Comparison of ENCODE assay signal across 25 cellular contexts in genomic region chr19:56079609-56080008, GRCh38. TPM values are rescaled to one million over a fixed set of nuclear protein-coding genes. Genes with fewer than 3 reads are reported as not detected.
A peak's percentile ranks its signal among the peaks of the same experiment; 100 is the strongest.
DNase-seq lines count a peak whose midpoint lies in the region; ATAC-seq and TF ChIP-seq lines count a peak whose summit lies in the region.
"Had no signal": no experiment of that assay in that cellular context is flagged by ENCODE, and none has a peak within 500 bp of the region (broad histone marks: within the 10 kb centered on the region; RNA-seq: fewer than 3 reads in every experiment).

No MANE protein-coding gene starts in this region.

- H3K36me3 Mint-ChIP-seq in activated CD4-positive, alpha-beta T cell treated with anti-CD3 and anti-CD28 coated beads, Interleukin-2, amount 10 ng/mL, durations not matched to agents 24 days and 14 days (ENCODE audit: low read depth) = no peaks in the 10 kb centered on the region
- no peaks in the 10 kb centered on the region for H3K36me3 Mint-ChIP-seq in activated CD4-positive, alpha-beta T cell treated with anti-CD3 and anti-CD28 coated beads, Interleukin-2, amount 10 ng/mL, durations not matched to agents 7 days and 5 days (ENCODE audit: low read depth)
- no peaks in the 10 kb centered on the region for H3K36me3 Mint-ChIP-seq in chondrocyte (ENCODE audit: low read depth)
- no peaks in the 10 kb centered on the region for H3K36me3 Mint-ChIP-seq in nephron progenitor cell (ENCODE audit: low read depth)
- H3K36me3 Mint-ChIP-seq: CD14-positive monocyte had no signal

- H3K27me3 Mint-ChIP-seq in activated CD4-positive, alpha-beta T cell treated with anti-CD3 and anti-CD28 coated beads, Interleukin-2, amount 10 ng/mL, durations not matched to agents 24 days and 14 days = peaks cover 4% of the 10 kb centered on the region
- H3K27me3 Mint-ChIP-seq in activated CD4-positive, alpha-beta T cell treated with anti-CD3 and anti-CD28 coated beads, Interleukin-2, amount 10 ng/mL, durations not matched to agents 7 days and 5 days = peaks cover 5% of the 10 kb centered on the region
- H3K27me3 Mint-ChIP-seq in chondrocyte (ENCODE audit: low read depth) (no peaks in the 10 kb centered on the region), nephron progenitor cell (ENCODE audit: low read depth, poor library complexity) (peaks cover 20% of the 10 kb centered on the region)

- no peak overlapping the region for H3K27ac Mint-ChIP-seq in activated CD4-positive, alpha-beta T cell treated with anti-CD3 and anti-CD28 coated beads, Interleukin-2, amount 10 ng/mL, durations not matched to agents 24 days and 14 days
- H3K27ac Mint-ChIP-seq in activated CD4-positive, alpha-beta T cell treated with anti-CD3 and anti-CD28 coated beads, Interleukin-2, amount 10 ng/mL, durations not matched to agents 7 days and 5 days = no peak overlapping the region
- H3K27ac Mint-ChIP-seq in chondrocyte (ENCODE audit: unreplicated experiment) (no peak overlapping the region), nephron progenitor cell (no peak overlapping the region)
- H3K27ac Mint-ChIP-seq: CD14-positive monocyte; CD4-positive, alpha-beta T cell had no signal

- no peak overlapping the region for H3K4me3 Mint-ChIP-seq in activated CD4-positive, alpha-beta T cell treated with anti-CD3 and anti-CD28 coated beads, Interleukin-2, amount 10 ng/mL, durations not matched to agents 24 days and 14 days
- H3K4me3 Mint-ChIP-seq in activated CD4-positive, alpha-beta T cell treated with anti-CD3 and anti-CD28 coated beads, Interleukin-2, amount 10 ng/mL, durations not matched to agents 7 days and 5 days = no peak overlapping the region
- H3K4me3 Mint-ChIP-seq in chondrocyte (ENCODE audit: unreplicated experiment) = no peak overlapping the region
- no peak overlapping the region for H3K4me3 Mint-ChIP-seq in nephron progenitor cell
- H3K4me3 Mint-ChIP-seq: CD14-positive monocyte; CD4-positive, alpha-beta T cell had no signal

- no peaks in the 10 kb centered on the region for H3K9me3 ChIP-seq in OCI-LY3 (ENCODE audit: insufficient read depth, low read length)
- no peaks in the 10 kb centered on the region for H3K9me3 ChIP-seq in spleen
- H3K9me3 ChIP-seq: BE2C had no signal

- H3K79me2 ChIP-seq in OCI-LY3 (ENCODE audit: low read length) = no peaks in the 10 kb centered on the region

- H2AFZ ChIP-seq in OCI-LY3 (ENCODE audit: low read depth, low read length) = no peak overlapping the region
- H2AFZ ChIP-seq: GM23248 had no signal

- DNase-seq in activated CD4-positive, alpha-beta T cell treated with anti-CD3 and anti-CD28 coated beads, Interleukin-2, amount 10 ng/mL, durations not matched to agents 24 days and 14 days = peak; percentile 54
- no peak for DNase-seq in activated CD4-positive, alpha-beta T cell treated with anti-CD3 and anti-CD28 coated beads, Interleukin-2, amount 10 ng/mL, durations not matched to agents 7 days and 5 days
- peak; percentile 12 for DNase-seq in chondrocyte (ENCODE audit: low spot score)
- DNase-seq in spleen = peak; percentile 25
- no peak for DNase-seq in Kasumi-1 (lab: John Stamatoyannopoulos, UW)
- no peak for DNase-seq in nephron progenitor cell
- DNase-seq: 8988T; ACHN; AML-193; BE2C; Calu3; CD4-positive, alpha-beta T cell; COR-L47; DMS53; DMS79 treated with DMSO at 0.1 percent for 48 hours; GF-D8; GM23248; H7; HCEC 1CT had no signal

- H3K9ac ChIP-seq in OCI-LY3 (ENCODE audit: low read length) = no peak overlapping the region
- H3K9ac ChIP-seq: BLaER1 treated with 17β-estradiol and CSF1 and Interleukin-3, amounts not matched to agents 10 nM and 100 nM; GM23248 had no signal

- H3K36me3 ChIP-seq in OCI-LY3 (replicated peaks; ENCODE audit: low read depth, low read length) (no peaks in the 10 kb centered on the region), spleen (peaks cover 0 to under 1% (median 0%) of the 10 kb centered on the region in 6 donors)
- H3K36me3 ChIP-seq: BE2C; BLaER1 treated with 17β-estradiol and CSF1 and Interleukin-3, amounts not matched to agents 10 nM and 100 nM had no signal

- POLR2A ChIA-PET in activated CD4-positive, alpha-beta T cell treated with anti-CD3 and anti-CD28 coated beads, Interleukin-2, amount 10 ng/mL, durations not matched to agents 7 days and 5 days (lab: Charles Lee) = no interaction called here

- TF ChIP-seq POLR2A in spleen (IDR thresholded peaks at IDR 0.05) = no peak

- peaks cover 26% of the 10 kb centered on the region for H3K4me1 ChIP-seq in OCI-LY3 (ENCODE audit: low read length)
- peaks cover 0 to 33% (median 18%) of the 10 kb centered on the region in 6 donors for H3K4me1 ChIP-seq in spleen
- H3K4me1 ChIP-seq: A549, BE2C had no signal

- intact Hi-C loops in activated CD4-positive, alpha-beta T cell treated with anti-CD3 and anti-CD28 coated beads, Interleukin-2, amount 10 ng/mL, durations not matched to agents 24 days and 14 days (cut with micrococcal nuclease) = loop anchor here (1.0 to 5.0 kb wide), 3 partner anchors 93 to 233 kb away; partner anchors contain the start of gene ZSCAN5A
- intact Hi-C loops in spleen (cut with DNase I; ENCODE audit: low total_unique reads) = loop anchor here (5.0 to 10.0 kb wide), 3 partner anchors 93 to 265 kb away; no protein-coding TSS in a partner anchor

- no peak for ATAC-seq in HG03457 (IDR thresholded peaks at IDR 0.05; ENCODE audit: unreplicated experiment)
- ATAC-seq: A549, GM12878 had no signal

- WGBS in spleen, 5 donors = 65 to 81% (median 69%) methylated on average over 7 of the region's 7 CpGs

- no peaks in the 10 kb centered on the region for H4K20me1 ChIP-seq in OCI-LY3 (ENCODE audit: insufficient read depth, low read length)

- TF ChIP-seq CTCF in OCI-LY3 (IDR thresholded peaks at IDR 0.05; ENCODE audit: low read depth, low read length) (no peak), chondrocyte (IDR thresholded peaks at IDR 0.05) (no peak), spleen (IDR thresholded peaks at IDR 0.05 in 8 of 11, conservative IDR thresholded peaks at IDR 0.05 in 3 of 11) (peak in 1 of 11 experiments; percentile 21), nephron progenitor cell (IDR thresholded peaks at IDR 0.05) (no peak)

- H3K4me2 ChIP-seq in OCI-LY3 (ENCODE audit: low read length) = 0 out of 2 replicates have a peak overlapping the region, but pooled peaks have one; percentile 18
- H3K4me2 ChIP-seq: A549 had no signal

- H3K27me3 ChIP-seq in OCI-LY3 (ENCODE audit: low read depth, low read length) = no peaks in the 10 kb centered on the region
- peaks cover 0 to 4% (median 0%) of the 10 kb centered on the region in 7 donors for H3K27me3 ChIP-seq in spleen (replicated peaks in 1 of 7)
- H3K27me3 ChIP-seq: BE2C; BLaER1 treated with 17β-estradiol and CSF1 and Interleukin-3, amounts not matched to agents 10 nM and 100 nM had no signal

- CTCF ChIA-PET in activated CD4-positive, alpha-beta T cell treated with anti-CD3 and anti-CD28 coated beads, Interleukin-2, amount 10 ng/mL, durations not matched to agents 7 days and 5 days (lab: Charles Lee) = interaction anchor here (0.6 to 1.3 kb wide), 3 partner anchors 12 to 198 kb away, joined by 3 to 4 read pairs (median 3); no protein-coding TSS in a partner anchor

- H3K27ac ChIP-seq in OCI-LY3 (ENCODE audit: low read length) (no peak overlapping the region), spleen (no peak overlapping the region)
- H3K27ac ChIP-seq: A549; BLaER1 treated with 17β-estradiol and CSF1 and Interleukin-3, amounts not matched to agents 10 nM and 100 nM; GM23248 had no signal

- peaks cover 10% of the 10 kb centered on the region for H3K4me1 Mint-ChIP-seq in activated CD4-positive, alpha-beta T cell treated with anti-CD3 and anti-CD28 coated beads, Interleukin-2, amount 10 ng/mL, durations not matched to agents 24 days and 14 days
- H3K4me1 Mint-ChIP-seq in activated CD4-positive, alpha-beta T cell treated with anti-CD3 and anti-CD28 coated beads, Interleukin-2, amount 10 ng/mL, durations not matched to agents 7 days and 5 days = peaks cover 10% of the 10 kb centered on the region
- H3K4me1 Mint-ChIP-seq in chondrocyte (ENCODE audit: low read depth) (peaks cover 14% of the 10 kb centered on the region), nephron progenitor cell (peaks cover 12% of the 10 kb centered on the region)

- no peak overlapping the region for H3K4me3 ChIP-seq in OCI-LY3 (ENCODE audit: low read length)
- no peak overlapping the region for H3K4me3 ChIP-seq in spleen
- H3K4me3 ChIP-seq: A549; BLaER1 treated with 17β-estradiol and CSF1 and Interleukin-3, amounts not matched to agents 10 nM and 100 nM; GM12878; GM23248 had no signal

- H3K9me3 Mint-ChIP-seq in activated CD4-positive, alpha-beta T cell treated with anti-CD3 and anti-CD28 coated beads, Interleukin-2, amount 10 ng/mL, durations not matched to agents 24 days and 14 days = no peaks in the 10 kb centered on the region
- H3K9me3 Mint-ChIP-seq in activated CD4-positive, alpha-beta T cell treated with anti-CD3 and anti-CD28 coated beads, Interleukin-2, amount 10 ng/mL, durations not matched to agents 7 days and 5 days = no peaks in the 10 kb centered on the region
- H3K9me3 Mint-ChIP-seq in chondrocyte (ENCODE audit: low read depth) (no peaks in the 10 kb centered on the region), nephron progenitor cell (peaks cover 2% of the 10 kb centered on the region)
- H3K9me3 Mint-ChIP-seq: CD4-positive, alpha-beta T cell had no signal

RNA-seq across cellular contexts. Expression of gene ZNF787, which starts 41.5 kb away (rescaled TPM):
- 36.4 and 37.0 TPM in 2 replicates for total RNA-seq in activated CD4-positive, alpha-beta T cell treated with anti-CD3 and anti-CD28 coated beads, Interleukin-2, amount 10 ng/mL, durations not matched to agents 24 days and 14 days
- 10 to 100 TPM; 34.3 to 35.4 TPM for total RNA-seq in activated CD4-positive, alpha-beta T cell treated with anti-CD3 and anti-CD28 coated beads, Interleukin-2, amount 10 ng/mL, durations not matched to agents 7 days and 5 days
- total RNA-seq in chondrocyte = 22.4 to 26.6 TPM (median 26.5 TPM) in 3 replicates
- total RNA-seq in spleen = 10 to 100 TPM; 18.0 to 53.8 (median 42.8) TPM
- polyA plus RNA-seq in spleen = 10 to 100 TPM; 16.6 to 39.0 (median 21.1) TPM

Comparison
In these comparisons a context has a peak if more than half of its experiments do, and no peak if none do; other contexts are left out.
1. DNase-seq: peak in activated CD4-positive, alpha-beta T cell treated with anti-CD3 and anti-CD28 coated beads, Interleukin-2, amount 10 ng/mL, durations not matched to agents 24 days and 14 days (single experiment), chondrocyte (single experiment) and spleen (single experiment); none in activated CD4-positive, alpha-beta T cell treated with anti-CD3 and anti-CD28 coated beads, Interleukin-2, amount 10 ng/mL, durations not matched to agents 7 days and 5 days (single experiment), Kasumi-1 (0 of 2) and nephron progenitor cell (single experiment).